ENCODE assay signal across 13 cellular contexts in the genomic region with DNA sequence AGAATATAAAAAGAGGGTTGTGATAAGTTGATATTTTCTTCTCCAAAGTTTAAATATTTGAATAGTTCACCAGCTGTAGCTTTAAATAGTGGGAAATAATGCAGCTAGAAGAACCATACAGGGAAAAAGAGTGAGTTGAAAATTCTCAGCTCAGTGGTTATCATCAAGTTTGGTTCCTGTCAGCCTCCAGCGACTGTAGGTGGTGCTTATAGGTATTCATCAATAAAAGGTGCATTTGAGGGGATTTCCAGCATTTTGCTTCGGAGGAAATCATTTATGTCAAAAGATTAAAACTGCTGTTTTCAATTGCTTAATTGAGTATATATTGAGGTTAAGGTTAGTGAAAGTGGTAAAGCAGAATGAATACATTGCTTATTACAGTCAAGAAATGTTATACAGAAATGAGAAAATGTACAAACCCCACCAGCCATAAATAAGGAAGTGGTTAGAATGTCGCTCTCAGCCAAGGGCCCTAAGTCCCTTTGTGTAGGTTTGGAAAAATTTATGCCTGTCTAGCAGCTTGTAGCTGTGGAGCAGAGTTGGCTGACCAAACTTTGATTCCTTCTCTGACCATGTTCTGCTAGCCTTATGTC.
A peak's percentile ranks its signal among the peaks of the same experiment; 100 is the strongest.
DNase-seq lines count a peak whose midpoint lies in the region; ATAC-seq and TF ChIP-seq lines count a peak whose summit lies in the region.
"Had no signal": no experiment of that assay in that cellular context is flagged by ENCODE, and none has a peak within 500 bp of the region (broad histone marks: within the 10 kb centered on the region; RNA-seq: fewer than 3 reads in every experiment).

No MANE protein-coding gene starts in this region.

- H3K4me1 Mint-ChIP-seq in activated T-helper 17 cell treated with anti-CD3 and anti-CD28 coated beads, Interleukin-2, amount 50 U/mL, for 72 hours = no peaks in the 10 kb centered on the region
- H3K4me1 Mint-ChIP-seq: CD4-positive, alpha-beta memory T cell; neural progenitor cell had no signal

- no peaks in the 10 kb centered on the region for H3K4me1 ChIP-seq in gastrocnemius medialis
- H3K4me1 ChIP-seq: left ventricle myocardium inferior, neural progenitor cell had no signal

- TF ChIP-seq CTCF in gastrocnemius medialis (IDR thresholded peaks at IDR 0.05 in 4 of 5, conservative IDR thresholded peaks at IDR 0.05 in 1 of 5) = no peak

- H3K36me3 Mint-ChIP-seq in activated T-helper 17 cell treated with anti-CD3 and anti-CD28 coated beads, Interleukin-2, amount 50 U/mL, for 72 hours (ENCODE audit: low read depth) = no peaks in the 10 kb centered on the region
- H3K36me3 Mint-ChIP-seq: CD4-positive, alpha-beta memory T cell; neural progenitor cell had no signal

- H3K36me3 ChIP-seq in gastrocnemius medialis = no peaks in the 10 kb centered on the region
- H3K36me3 ChIP-seq: left ventricle myocardium inferior, neural progenitor cell had no signal

- in situ Hi-C loops in gastrocnemius medialis (cut with MboI; ENCODE audit: low sequenced_read_pairs in 4 of 4) = no loop called here

- H3K4me3 Mint-ChIP-seq in activated T-helper 17 cell treated with anti-CD3 and anti-CD28 coated beads, Interleukin-2, amount 50 U/mL, for 72 hours = no peak overlapping the region
- H3K4me3 Mint-ChIP-seq: CD4-positive, alpha-beta memory T cell; HFFc6; neural progenitor cell had no signal

- H3K27ac ChIP-seq in gastrocnemius medialis = no peak overlapping the region
- H3K27ac ChIP-seq: left ventricle myocardium inferior, neural progenitor cell had no signal

- intact Hi-C loops in gastrocnemius medialis (cut with DNase I; ENCODE audit: low total_unique reads) = no loop called here

- H3K4me3 ChIP-seq in gastrocnemius medialis = no peak overlapping the region
- H3K4me3 ChIP-seq: left ventricle myocardium inferior, neural progenitor cell had no signal

- ATAC-seq in GM18907 (IDR thresholded peaks at IDR 0.05; ENCODE audit: unreplicated experiment) (peak; percentile 97), GM21737 (IDR thresholded peaks at IDR 0.05; ENCODE audit: unreplicated experiment) (peak; percentile 79), HG03159 (IDR thresholded peaks at IDR 0.05; ENCODE audit: unreplicated experiment) (peak; percentile 86), gastrocnemius medialis (no peak)
- ATAC-seq in activated T-helper 17 cell treated with anti-CD3 and anti-CD28 coated beads, Interleukin-2, amount 50 U/mL, for 72 hours (replicated peaks) = peak; percentile 39

- no peaks in the 10 kb centered on the region for H3K27me3 ChIP-seq in gastrocnemius medialis
- H3K27me3 ChIP-seq: neural progenitor cell had no signal

- no peak for TF ChIP-seq POLR2A in gastrocnemius medialis (IDR thresholded peaks at IDR 0.05)

- H3K27ac Mint-ChIP-seq in activated T-helper 17 cell treated with anti-CD3 and anti-CD28 coated beads, Interleukin-2, amount 50 U/mL, for 72 hours = no peak overlapping the region
- H3K27ac Mint-ChIP-seq: CD4-positive, alpha-beta memory T cell; HFFc6; neural progenitor cell had no signal

- DNase-seq in gastrocnemius medialis = no peak
- no peak for DNase-seq in SHP77 treated with DMSO at 0.1 percent for 48 hours (lab: John Stamatoyannopoulos, UW)
- no peak for DNase-seq in H4 (ENCODE audit: low spot score)
- DNase-seq: anterior cingulate cortex; CD4-positive, alpha-beta memory T cell; HFFc6; left ventricle myocardium inferior; NCI-H2227 treated with DMSO at 0.1 percent for 48 hours had no signal

- H3K27me3 Mint-ChIP-seq in activated T-helper 17 cell treated with anti-CD3 and anti-CD28 coated beads, Interleukin-2, amount 50 U/mL, for 72 hours = no peaks in the 10 kb centered on the region
- H3K27me3 Mint-ChIP-seq: CD4-positive, alpha-beta memory T cell had no signal

- H3K9me3 ChIP-seq in gastrocnemius medialis = no peaks in the 10 kb centered on the region
- H3K9me3 ChIP-seq: left ventricle myocardium inferior had no signal

- no peaks in the 10 kb centered on the region for H3K9me3 Mint-ChIP-seq in activated T-helper 17 cell treated with anti-CD3 and anti-CD28 coated beads, Interleukin-2, amount 50 U/mL, for 72 hours
- H3K9me3 Mint-ChIP-seq: HFFc6 had no signal

Comparison
In these comparisons a context has a peak if more than half of its experiments do, and no peak if none do; other contexts are left out.
1. ATAC-seq: peak in GM18907 (single experiment), GM21737 (single experiment), HG03159 (single experiment) and activated T-helper 17 cell treated with anti-CD3 and anti-CD28 coated beads, Interleukin-2, amount 50 U/mL, for 72 hours (single experiment); none in gastrocnemius medialis (0 of 2).